In genomic region chr6:87333591-87334181, GRCh38 we compare ENCODE assay signal across 10 cellular contexts. TPM values are rescaled to one million over a fixed set of nuclear protein-coding genes. Genes with fewer than 3 reads are reported as not detected.
DNase-seq lines count a peak whose midpoint lies in the region; ATAC-seq and TF ChIP-seq lines count a peak whose summit lies in the region.
"Had no signal": no experiment of that assay in that cellular context is flagged by ENCODE, and none has a peak within 500 bp of the region (broad histone marks: within the 10 kb centered on the region; RNA-seq: fewer than 3 reads in every experiment).

No MANE protein-coding gene starts in this region.

- H3K36me3 ChIP-seq in adipocyte (ENCODE audit: control insufficient read depth, insufficient read depth, low read length, severe bottlenecking) (no peaks in the 10 kb centered on the region), gastrocnemius medialis (no peaks in the 10 kb centered on the region)
- H3K36me3 ChIP-seq: thoracic aorta had no signal

- TF ChIP-seq CTCF in osteocyte (IDR thresholded peaks at IDR 0.05) (no peak), gastrocnemius medialis (IDR thresholded peaks at IDR 0.05 in 4 of 5, conservative IDR thresholded peaks at IDR 0.05 in 1 of 5) (no peak)

- H3K27me3 ChIP-seq in adipocyte (replicated peaks; ENCODE audit: control insufficient read depth, insufficient read depth, low read length) (no peaks in the 10 kb centered on the region), gastrocnemius medialis (no peaks in the 10 kb centered on the region)

- peaks cover 21% of the 10 kb centered on the region in 2 donors for H3K4me1 Mint-ChIP-seq in immature natural killer cell
- peaks cover 4% of the 10 kb centered on the region for H3K4me1 Mint-ChIP-seq in osteocyte (ENCODE audit: unreplicated experiment)

- H3K27ac Mint-ChIP-seq in immature natural killer cell: peak overlapping the region; percentile 9 to 85 (median 75)
- no peak overlapping the region for H3K27ac Mint-ChIP-seq in osteocyte (ENCODE audit: unreplicated experiment)

- H3K4me3 Mint-ChIP-seq in immature natural killer cell (peak overlapping the region in 4 of 5 donors; percentile 29 to 71 (median 56)), osteocyte (ENCODE audit: unreplicated experiment) (no peak overlapping the region)

- H3K36me3 Mint-ChIP-seq in immature natural killer cell: peaks cover 3 to 10% (median 5%) of the 10 kb centered on the region in 3 donors
- H3K36me3 Mint-ChIP-seq in osteocyte (ENCODE audit: unreplicated experiment): no peaks in the 10 kb centered on the region

- DNase-seq in GM03348 (ENCODE audit: low spot score): peak; percentile 24
- peak; percentile 73 for DNase-seq in Jurkat, Clone E6-1 (ENCODE audit: low read depth, low spot score)
- peak; percentile 6 for DNase-seq in adipocyte (ENCODE audit: low read depth)
- peak in 1 of 3 donors; percentile 4 for DNase-seq in immature natural killer cell
- DNase-seq in osteocyte (ENCODE audit: extremely low spot score, unreplicated experiment): no peak
- DNase-seq in epidermal melanocyte (ENCODE audit: insufficient read length, low spot score): no peak
- DNase-seq in gastrocnemius medialis: no peak
- DNase-seq: stimulated activated CD4-positive, alpha-beta T cell treated with anti-CD3 and anti-CD28 coated beads, Interleukin-4, amount 100 ng/mL, for 4 hours had no signal

- in situ Hi-C loops in gastrocnemius medialis (cut with MboI; ENCODE audit: low sequenced_read_pairs in 4 of 4): no loop called here

- H3K9me3 ChIP-seq in adipocyte (ENCODE audit: control insufficient read depth, low read length) (no peaks in the 10 kb centered on the region), gastrocnemius medialis (no peaks in the 10 kb centered on the region)
- H3K9me3 ChIP-seq: thoracic aorta had no signal

- no peak for ATAC-seq in GM21367 (IDR thresholded peaks at IDR 0.05; ENCODE audit: unreplicated experiment)
- no peak for ATAC-seq in gastrocnemius medialis

- H3K9ac ChIP-seq in adipocyte (ENCODE audit: low read length): no peak overlapping the region

- H3K4me1 ChIP-seq in adipocyte (ENCODE audit: control insufficient read depth, insufficient read depth, low read length) (peaks cover 21% of the 10 kb centered on the region), gastrocnemius medialis (peaks cover 3 to 18% of the 10 kb centered on the region in 2 donors)

- no peak overlapping the region for H3K4me3 ChIP-seq in Jurkat, Clone E6-1 (ENCODE audit: low read length)
- H3K4me3 ChIP-seq in adipocyte (ENCODE audit: low read length) (peak overlapping the region; percentile 37), gastrocnemius medialis (no peak overlapping the region)
- H3K4me3 ChIP-seq: thoracic aorta had no signal

- H3K27me3 Mint-ChIP-seq in immature natural killer cell (ENCODE audit: low read depth in 3 of 3) (peaks cover 0 to 1% (median 0%) of the 10 kb centered on the region in 3 donors), osteocyte (ENCODE audit: unreplicated experiment) (no peaks in the 10 kb centered on the region)

- TF ChIP-seq POLR2A in gastrocnemius medialis (IDR thresholded peaks at IDR 0.05): no peak

- H3K9me3 Mint-ChIP-seq in immature natural killer cell (no peaks in the 10 kb centered on the region), osteocyte (ENCODE audit: unreplicated experiment) (no peaks in the 10 kb centered on the region)

- no peak overlapping the region for H3K27ac ChIP-seq in gastrocnemius medialis
- H3K27ac ChIP-seq: thoracic aorta had no signal

- intact Hi-C loops in gastrocnemius medialis (cut with DNase I; ENCODE audit: low total_unique reads): no loop called here

RNA-seq across cellular contexts. Expression of gene GJB7, which starts 4.6 kb away (rescaled TPM):
- polyA plus RNA-seq in Jurkat, Clone E6-1 (2012; ENCODE audit: insufficient read depth, insufficient read length): not detected
- under 1 TPM in 1 of 3 donors, not detected in 2; 0.54 TPM for polyA plus RNA-seq in immature natural killer cell
- total RNA-seq in osteocyte (0.21 TPM in 1 of 2 replicates, not detected in the other), gastrocnemius medialis (not detected)
- total RNA-seq: thoracic aorta had no signal

RNA-seq across cellular contexts. Expression of gene C6orf163, which starts 10.9 kb away (rescaled TPM):
- polyA plus RNA-seq in Jurkat, Clone E6-1 (2012; ENCODE audit: insufficient read depth, insufficient read length): 1.3 TPM
- polyA plus RNA-seq in immature natural killer cell: under 1 TPM in 2 of 3 donors, not detected in 1; 0.20 to 0.42 TPM
- 3.8 and 5.1 TPM in 2 replicates for total RNA-seq in osteocyte
- total RNA-seq in gastrocnemius medialis: 1 to 10 TPM in 1 of 4 donors, under 1 TPM in 2, not detected in 1; 0.29 to 5.3 (median 0.40) TPM

RNA-seq across cellular contexts. Expression of gene SMIM8, which starts 11.3 kb away (rescaled TPM):
- 17.2 TPM for polyA plus RNA-seq in Jurkat, Clone E6-1 (2012; ENCODE audit: insufficient read depth, insufficient read length)
- 10 to 100 TPM; 11.3 to 17.6 (median 16.5) TPM for polyA plus RNA-seq in immature natural killer cell
- total RNA-seq in osteocyte: 8.7 and 12.1 TPM in 2 replicates
- 10 to 100 TPM in 1 of 4 donors, 1 to 10 TPM in 3; 2.8 to 17.7 (median 6.9) TPM for total RNA-seq in gastrocnemius medialis

Comparison
In these comparisons a context has a peak if more than half of its experiments do, and no peak if none do; other contexts are left out.
1. DNase-seq: peak in GM03348 (single experiment), Jurkat, Clone E6-1 (single experiment) and adipocyte (single experiment); none in osteocyte (single experiment), epidermal melanocyte (single experiment) and gastrocnemius medialis (0 of 2).